In genomic region chr7:108051449-108051848, GRCh38 we compare ENCODE assay signal across 1 cellular context.
TF ChIP-seq lines count a peak whose summit lies in the region.

No MANE protein-coding gene starts in this region.

TF ChIP-seq in WTC11, 78 proteins besides CTCF, POLR2A, EP300 and RAD21 (continued from another document):
- no peak for TF ChIP-seq NFYB (CRISPR knock-in tag; conservative IDR thresholded peaks at IDR 0.05; ENCODE audit: low read depth)
- TF ChIP-seq JUN (CRISPR knock-in tag; IDR thresholded peaks at IDR 0.05) = no peak
- TF ChIP-seq NR2C2 (CRISPR knock-in tag; IDR thresholded peaks at IDR 0.05) = no peak
- TF ChIP-seq ATF3 (CRISPR knock-in tag; conservative IDR thresholded peaks at IDR 0.05) = no peak
- TF ChIP-seq NFE2L1 (CRISPR knock-in tag; IDR thresholded peaks at IDR 0.05) = no peak
- TF ChIP-seq OVOL2 (CRISPR knock-in tag; IDR thresholded peaks at IDR 0.05; ENCODE audit: borderline replicate concordance) = no peak
- TF ChIP-seq JAZF1 (CRISPR knock-in tag; IDR thresholded peaks at IDR 0.05) = no peak
- TF ChIP-seq ZNF281 (CRISPR knock-in tag; IDR thresholded peaks at IDR 0.05) = no peak
- TF ChIP-seq NFATC4 (CRISPR knock-in tag; IDR thresholded peaks at IDR 0.05) = no peak
- no peak for TF ChIP-seq ATF1 (CRISPR knock-in tag; IDR thresholded peaks at IDR 0.05)
TF ChIP-seq in WTC11: peak in this region for 0.
